ENCODE assay signal across 1 cellular context in genomic region chr4:876780-877179, GRCh38.
TF ChIP-seq lines count a peak whose summit lies in the region.

No MANE protein-coding gene starts in this region.

TF ChIP-seq in GM23338, 12 proteins besides CTCF, POLR2A, EP300 and RAD21:
- TF ChIP-seq, protein P1, sequence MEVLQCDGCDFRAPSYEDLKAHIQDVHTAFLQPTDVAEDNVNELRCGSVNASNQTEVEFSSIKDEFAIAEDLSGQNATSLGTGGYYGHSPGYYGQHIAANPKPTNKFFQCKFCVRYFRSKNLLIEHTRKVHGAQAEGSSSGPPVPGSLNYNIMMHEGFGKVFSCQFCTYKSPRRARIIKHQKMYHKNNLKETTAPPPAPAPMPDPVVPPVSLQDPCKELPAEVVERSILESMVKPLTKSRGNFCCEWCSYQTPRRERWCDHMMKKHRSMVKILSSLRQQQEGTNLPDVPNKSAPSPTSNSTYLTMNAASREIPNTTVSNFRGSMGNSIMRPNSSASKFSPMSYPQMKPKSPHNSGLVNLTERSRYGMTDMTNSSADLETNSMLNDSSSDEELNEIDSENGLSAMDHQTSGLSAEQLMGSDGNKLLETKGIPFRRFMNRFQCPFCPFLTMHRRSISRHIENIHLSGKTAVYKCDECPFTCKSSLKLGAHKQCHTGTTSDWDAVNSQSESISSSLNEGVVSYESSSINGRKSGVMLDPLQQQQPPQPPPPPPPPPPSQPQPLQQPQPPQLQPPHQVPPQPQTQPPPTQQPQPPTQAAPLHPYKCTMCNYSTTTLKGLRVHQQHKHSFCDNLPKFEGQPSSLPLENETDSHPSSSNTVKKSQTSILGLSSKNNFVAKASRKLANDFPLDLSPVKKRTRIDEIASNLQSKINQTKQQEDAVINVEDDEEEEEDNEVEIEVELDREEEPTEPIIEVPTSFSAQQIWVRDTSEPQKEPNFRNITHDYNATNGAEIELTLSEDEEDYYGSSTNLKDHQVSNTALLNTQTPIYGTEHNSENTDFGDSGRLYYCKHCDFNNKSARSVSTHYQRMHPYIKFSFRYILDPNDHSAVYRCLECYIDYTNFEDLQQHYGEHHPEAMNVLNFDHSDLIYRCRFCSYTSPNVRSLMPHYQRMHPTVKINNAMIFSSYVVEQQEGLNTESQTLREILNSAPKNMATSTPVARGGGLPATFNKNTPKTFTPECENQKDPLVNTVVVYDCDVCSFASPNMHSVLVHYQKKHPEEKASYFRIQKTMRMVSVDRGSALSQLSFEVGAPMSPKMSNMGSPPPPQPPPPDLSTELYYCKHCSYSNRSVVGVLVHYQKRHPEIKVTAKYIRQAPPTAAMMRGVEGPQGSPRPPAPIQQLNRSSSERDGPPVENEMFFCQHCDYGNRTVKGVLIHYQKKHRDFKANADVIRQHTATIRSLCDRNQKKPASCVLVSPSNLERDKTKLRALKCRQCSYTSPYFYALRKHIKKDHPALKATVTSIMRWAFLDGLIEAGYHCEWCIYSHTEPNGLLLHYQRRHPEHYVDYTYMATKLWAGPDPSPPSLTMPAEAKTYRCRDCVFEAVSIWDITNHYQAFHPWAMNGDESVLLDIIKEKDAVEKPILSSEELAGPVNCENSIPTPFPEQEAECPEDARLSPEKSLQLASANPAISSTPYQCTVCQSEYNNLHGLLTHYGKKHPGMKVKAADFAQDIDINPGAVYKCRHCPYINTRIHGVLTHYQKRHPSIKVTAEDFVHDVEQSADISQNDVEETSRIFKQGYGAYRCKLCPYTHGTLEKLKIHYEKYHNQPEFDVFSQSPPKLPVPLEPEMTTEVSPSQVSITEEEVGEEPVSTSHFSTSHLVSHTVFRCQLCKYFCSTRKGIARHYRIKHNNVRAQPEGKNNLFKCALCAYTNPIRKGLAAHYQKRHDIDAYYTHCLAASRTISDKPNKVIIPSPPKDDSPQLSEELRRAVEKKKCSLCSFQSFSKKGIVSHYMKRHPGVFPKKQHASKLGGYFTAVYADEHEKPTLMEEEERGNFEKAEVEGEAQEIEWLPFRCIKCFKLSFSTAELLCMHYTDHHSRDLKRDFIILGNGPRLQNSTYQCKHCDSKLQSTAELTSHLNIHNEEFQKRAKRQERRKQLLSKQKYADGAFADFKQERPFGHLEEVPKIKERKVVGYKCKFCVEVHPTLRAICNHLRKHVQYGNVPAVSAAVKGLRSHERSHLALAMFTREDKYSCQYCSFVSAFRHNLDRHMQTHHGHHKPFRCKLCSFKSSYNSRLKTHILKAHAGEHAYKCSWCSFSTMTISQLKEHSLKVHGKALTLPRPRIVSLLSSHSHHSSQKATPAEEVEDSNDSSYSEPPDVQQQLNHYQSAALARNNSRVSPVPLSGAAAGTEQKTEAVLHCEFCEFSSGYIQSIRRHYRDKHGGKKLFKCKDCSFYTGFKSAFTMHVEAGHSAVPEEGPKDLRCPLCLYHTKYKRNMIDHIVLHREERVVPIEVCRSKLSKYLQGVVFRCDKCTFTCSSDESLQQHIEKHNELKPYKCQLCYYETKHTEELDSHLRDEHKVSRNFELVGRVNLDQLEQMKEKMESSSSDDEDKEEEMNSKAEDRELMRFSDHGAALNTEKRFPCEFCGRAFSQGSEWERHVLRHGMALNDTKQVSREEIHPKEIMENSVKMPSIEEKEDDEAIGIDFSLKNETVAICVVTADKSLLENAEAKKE (CRISPR knock-in tag; IDR thresholded peaks at IDR 0.05) = no peak
- TF ChIP-seq CREB1 (CRISPR knock-in tag; IDR thresholded peaks at IDR 0.05; ENCODE audit: low read depth) (no peak), POLR2AphosphoS5 (IDR thresholded peaks at IDR 0.05; ENCODE audit: low read depth) (no peak), EZH2phosphoT487 (IDR thresholded peaks at IDR 0.05; ENCODE audit: unreplicated experiment) (no peak), EZH2 (IDR thresholded peaks at IDR 0.05; ENCODE audit: low read depth, unreplicated experiment) (no peak), NANOG (IDR thresholded peaks at IDR 0.05; ENCODE audit: borderline replicate concordance) (no peak), STAT1 (IDR thresholded peaks at IDR 0.05; ENCODE audit: unreplicated experiment) (no peak), ZNF331 (CRISPR knock-in tag; IDR thresholded peaks at IDR 0.05; ENCODE audit: low read depth) (no peak), ZNF114 (CRISPR knock-in tag; IDR thresholded peaks at IDR 0.05) (no peak), JUNB (IDR thresholded peaks at IDR 0.05; ENCODE audit: unreplicated experiment) (no peak)
- TF ChIP-seq, protein P2, sequence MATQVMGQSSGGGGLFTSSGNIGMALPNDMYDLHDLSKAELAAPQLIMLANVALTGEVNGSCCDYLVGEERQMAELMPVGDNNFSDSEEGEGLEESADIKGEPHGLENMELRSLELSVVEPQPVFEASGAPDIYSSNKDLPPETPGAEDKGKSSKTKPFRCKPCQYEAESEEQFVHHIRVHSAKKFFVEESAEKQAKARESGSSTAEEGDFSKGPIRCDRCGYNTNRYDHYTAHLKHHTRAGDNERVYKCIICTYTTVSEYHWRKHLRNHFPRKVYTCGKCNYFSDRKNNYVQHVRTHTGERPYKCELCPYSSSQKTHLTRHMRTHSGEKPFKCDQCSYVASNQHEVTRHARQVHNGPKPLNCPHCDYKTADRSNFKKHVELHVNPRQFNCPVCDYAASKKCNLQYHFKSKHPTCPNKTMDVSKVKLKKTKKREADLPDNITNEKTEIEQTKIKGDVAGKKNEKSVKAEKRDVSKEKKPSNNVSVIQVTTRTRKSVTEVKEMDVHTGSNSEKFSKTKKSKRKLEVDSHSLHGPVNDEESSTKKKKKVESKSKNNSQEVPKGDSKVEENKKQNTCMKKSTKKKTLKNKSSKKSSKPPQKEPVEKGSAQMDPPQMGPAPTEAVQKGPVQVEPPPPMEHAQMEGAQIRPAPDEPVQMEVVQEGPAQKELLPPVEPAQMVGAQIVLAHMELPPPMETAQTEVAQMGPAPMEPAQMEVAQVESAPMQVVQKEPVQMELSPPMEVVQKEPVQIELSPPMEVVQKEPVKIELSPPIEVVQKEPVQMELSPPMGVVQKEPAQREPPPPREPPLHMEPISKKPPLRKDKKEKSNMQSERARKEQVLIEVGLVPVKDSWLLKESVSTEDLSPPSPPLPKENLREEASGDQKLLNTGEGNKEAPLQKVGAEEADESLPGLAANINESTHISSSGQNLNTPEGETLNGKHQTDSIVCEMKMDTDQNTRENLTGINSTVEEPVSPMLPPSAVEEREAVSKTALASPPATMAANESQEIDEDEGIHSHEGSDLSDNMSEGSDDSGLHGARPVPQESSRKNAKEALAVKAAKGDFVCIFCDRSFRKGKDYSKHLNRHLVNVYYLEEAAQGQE (IDR thresholded peaks at IDR 0.05; ENCODE audit: unreplicated experiment) = no peak
- TF ChIP-seq, protein P3, sequence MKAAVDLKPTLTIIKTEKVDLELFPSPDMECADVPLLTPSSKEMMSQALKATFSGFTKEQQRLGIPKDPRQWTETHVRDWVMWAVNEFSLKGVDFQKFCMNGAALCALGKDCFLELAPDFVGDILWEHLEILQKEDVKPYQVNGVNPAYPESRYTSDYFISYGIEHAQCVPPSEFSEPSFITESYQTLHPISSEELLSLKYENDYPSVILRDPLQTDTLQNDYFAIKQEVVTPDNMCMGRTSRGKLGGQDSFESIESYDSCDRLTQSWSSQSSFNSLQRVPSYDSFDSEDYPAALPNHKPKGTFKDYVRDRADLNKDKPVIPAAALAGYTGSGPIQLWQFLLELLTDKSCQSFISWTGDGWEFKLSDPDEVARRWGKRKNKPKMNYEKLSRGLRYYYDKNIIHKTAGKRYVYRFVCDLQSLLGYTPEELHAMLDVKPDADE (IDR thresholded peaks at IDR 0.05) = no peak
